Comparison of ENCODE assay signal across 14 cellular contexts in genomic region chr9:71756753-71757152, GRCh38. TPM values are rescaled to one million over a fixed set of nuclear protein-coding genes. Genes with fewer than 3 reads are reported as not detected.
DNase-seq lines count a peak whose midpoint lies in the region; ATAC-seq and TF ChIP-seq lines count a peak whose summit lies in the region.
"Had no signal": no experiment of that assay in that cellular context is flagged by ENCODE, and none has a peak within 500 bp of the region (broad histone marks: within the 10 kb centered on the region; RNA-seq: fewer than 3 reads in every experiment).

No MANE protein-coding gene starts in this region.

- no peak overlapping the region for H3K18ac ChIP-seq in H9 (ENCODE audit: insufficient read length, low read depth, low read length)

- POLR2A ChIA-PET in activated B cell treated with CpG ODN at 0.5 μM for 24 hours (lab: Charles Lee), result interaction anchor here (1.1 kb wide), 1 partner anchor 11 kb away, joined by 4 read pairs; no protein-coding TSS in a partner anchor

- H3K4me2 ChIP-seq in H9 (ENCODE audit: insufficient read depth, insufficient read length, low read length), result peak overlapping the region; percentile 83
- H3K4me2 ChIP-seq in smooth muscle cell, result peak overlapping the region; percentile 45
- H3K4me2 ChIP-seq: SK-N-SH had no signal

- H3K4me3 Mint-ChIP-seq in H9 (peak overlapping the region; percentile 55 to 60), activated B cell treated with CpG ODN at 0.5 μM for 24 hours (no peak overlapping the region)
- H3K4me3 Mint-ChIP-seq: stimulated activated naive CD8-positive, alpha-beta T cell treated with anti-CD3 and anti-CD28 coated beads, Interleukin-15, Interleukin-2, amounts not matched to agents 100 ng/mL and 50 ng/mL, for 24 hours had no signal

- no peak overlapping the region for H3K4ac ChIP-seq in H9 (ENCODE audit: low read depth, low read length)

- H3K27ac ChIP-seq in H9 (ENCODE audit: insufficient read length, low read depth, low read length) (no peak overlapping the region), smooth muscle cell (ENCODE audit: low read depth) (peak overlapping the region; percentile 67), WERI-Rb-1 (no peak overlapping the region)
- H3K27ac ChIP-seq: C4-2B had no signal

- H2AK5ac ChIP-seq in H9 (ENCODE audit: insufficient read length, low read length), result no peak overlapping the region

- no peak overlapping the region for H3K23ac ChIP-seq in H9 (ENCODE audit: insufficient read length, low read depth, low read length)

- H3K27me3 ChIP-seq in H9 (ENCODE audit: insufficient read depth, low read length), result no peaks in the 10 kb centered on the region
- H3K27me3 ChIP-seq in smooth muscle cell (ENCODE audit: low read depth), result no peaks in the 10 kb centered on the region
- H3K27me3 ChIP-seq in WERI-Rb-1 (ENCODE audit: insufficient read depth, low read depth, severe bottlenecking), result no peaks in the 10 kb centered on the region

- peak overlapping the region; percentile 46 to 90 (median 66); a peak in 5 of 7 replicates for H3K27ac Mint-ChIP-seq in H9
- H3K27ac Mint-ChIP-seq in activated B cell treated with CpG ODN at 0.5 μM for 24 hours, result peak overlapping the region; percentile 31

- no peak for TF ChIP-seq CTCF in H9 (conservative IDR thresholded peaks at IDR 0.05)
- no peak for TF ChIP-seq CTCF in activated B cell treated with CpG ODN at 0.5 μM for 24 hours (IDR thresholded peaks at IDR 0.05)
- TF ChIP-seq CTCF in smooth muscle cell (IDR thresholded peaks at IDR 0.05; ENCODE audit: borderline replicate concordance, insufficient read depth, poor library complexity, severe bottlenecking), result no peak
- TF ChIP-seq CTCF in WERI-Rb-1 (IDR thresholded peaks at IDR 0.05; ENCODE audit: low read depth, low read length), result no peak

- H2AFZ ChIP-seq in H9 (ENCODE audit: low read length) (no peak overlapping the region), smooth muscle cell (ENCODE audit: low read depth) (no peak overlapping the region)

- peaks cover 21% of the 10 kb centered on the region; the same call in 1 of the 2 replicates for H3K4me1 ChIP-seq in H9 (ENCODE audit: insufficient read depth, low read length)
- peaks cover 88% of the 10 kb centered on the region for H3K4me1 ChIP-seq in smooth muscle cell (ENCODE audit: low read depth)

- no peak overlapping the region for H4K8ac ChIP-seq in H9 (replicated peaks; ENCODE audit: insufficient read length, low read depth, low read length)

- no peak overlapping the region for H4K91ac ChIP-seq in H9 (ENCODE audit: insufficient read length, low read depth, low read length)

- H3K27me3 Mint-ChIP-seq in H9 (ENCODE audit: low read depth) (no peaks in the 10 kb centered on the region), activated B cell treated with CpG ODN at 0.5 μM for 24 hours (no peaks in the 10 kb centered on the region)
- H3K27me3 Mint-ChIP-seq: stimulated activated naive CD8-positive, alpha-beta T cell treated with anti-CD3 and anti-CD28 coated beads, Interleukin-15, Interleukin-2, amounts not matched to agents 100 ng/mL and 50 ng/mL, for 24 hours had no signal

- peaks cover 3% of the 10 kb centered on the region for H3K23me2 ChIP-seq in H9 (ENCODE audit: insufficient read length, low read depth, low read length, poor library complexity, severe bottlenecking)

- no peaks in the 10 kb centered on the region for H3K36me3 ChIP-seq in smooth muscle cell (ENCODE audit: low read depth)
- H3K36me3 ChIP-seq in WERI-Rb-1, result no peaks in the 10 kb centered on the region

- H3K56ac ChIP-seq in H9 (ENCODE audit: insufficient read length, low read depth, low read length), result no peak overlapping the region

- H3K9me3 Mint-ChIP-seq in H9 (no peaks in the 10 kb centered on the region; a peak in 1 of 5 replicates), activated B cell treated with CpG ODN at 0.5 μM for 24 hours (no peaks in the 10 kb centered on the region)
- H3K9me3 Mint-ChIP-seq: stimulated activated naive CD8-positive, alpha-beta T cell treated with anti-CD3 and anti-CD28 coated beads, Interleukin-15, Interleukin-2, amounts not matched to agents 100 ng/mL and 50 ng/mL, for 24 hours had no signal

- H2BK120ac ChIP-seq in H9 (ENCODE audit: low read depth, low read length, poor library complexity, severe bottlenecking), result no peak overlapping the region

- H3K79me2 ChIP-seq in H9 (ENCODE audit: insufficient read depth, low read length) (peaks cover 9% of the 10 kb centered on the region; the same call in 1 of the 2 replicates), smooth muscle cell (ENCODE audit: low read depth) (peaks cover 100% of the 10 kb centered on the region)

- H2BK12ac ChIP-seq in H9 (ENCODE audit: insufficient read length, low read depth, low read length), result no peak overlapping the region

- H3T11ph ChIP-seq in H9 (ENCODE audit: low read length), result no peak overlapping the region

- intact Hi-C loops in activated B cell treated with CpG ODN at 0.5 μM for 24 hours (cut with micrococcal nuclease), result no loop called here

- CTCF ChIA-PET in activated B cell treated with CpG ODN at 0.5 μM for 24 hours (lab: Charles Lee), result no interaction called here

- no peaks in the 10 kb centered on the region for H3K9me3 ChIP-seq in H9 (ENCODE audit: control insufficient read depth, low read depth, low read length)
- no peaks in the 10 kb centered on the region for H3K9me3 ChIP-seq in smooth muscle cell (replicated peaks; ENCODE audit: low read depth)
- H3K9me3 ChIP-seq in WERI-Rb-1 (ENCODE audit: severe bottlenecking), result no peaks in the 10 kb centered on the region
- H3K9me3 ChIP-seq: SK-N-SH had no signal

- H3F3A ChIP-seq in smooth muscle cell (ENCODE audit: low read depth), result no peaks in the 10 kb centered on the region

- peaks cover 0 to 4% (median 3%) of the 10 kb centered on the region in 3 experiments; a peak in 5 of 7 replicates for H3K36me3 Mint-ChIP-seq in H9 (ENCODE audit: insufficient read depth in 1 of 3, low read depth in 3 of 3)
- peaks cover 14% of the 10 kb centered on the region for H3K36me3 Mint-ChIP-seq in activated B cell treated with CpG ODN at 0.5 μM for 24 hours (ENCODE audit: low read depth)

- H3K9ac ChIP-seq in H9 (ENCODE audit: extremely low read depth, insufficient read length, low read length), result no peak overlapping the region
- no peak overlapping the region for H3K9ac ChIP-seq in smooth muscle cell (ENCODE audit: low read depth)
- H3K9ac ChIP-seq: SK-N-SH had no signal

- no peak overlapping the region for H4K5ac ChIP-seq in H9 (ENCODE audit: insufficient read length, low read depth, low read length)

- H3K14ac ChIP-seq in H9 (ENCODE audit: insufficient read depth, low read length), result no peak overlapping the region

- H4K20me1 ChIP-seq in H9 (ENCODE audit: control insufficient read depth, insufficient read depth, insufficient read length) (no peaks in the 10 kb centered on the region), smooth muscle cell (ENCODE audit: low read depth) (peaks cover 98% of the 10 kb centered on the region)

- H3K4me3 ChIP-seq in smooth muscle cell (no peak overlapping the region), WERI-Rb-1 (ENCODE audit: low read depth, low read length) (no peak overlapping the region)

- DNase-seq in H9 (no peak), activated B cell treated with CpG ODN at 0.5 μM for 24 hours (no peak), left lobe of liver (ENCODE audit: low spot score) (no peak), smooth muscle cell (lab: John Stamatoyannopoulos, UW; ENCODE audit: unreplicated experiment) (no peak), GDM1 (lab: John Stamatoyannopoulos, UW) (no peak), WERI-Rb-1 (no peak), epidermal melanocyte (ENCODE audit: insufficient read length, low spot score) (no peak)
- DNase-seq: activated naive CD4-positive, alpha-beta T cell treated with Interleukin-2 at 50 U/mL for 16 hours; KBM-7; NCI-H1105; occipital lobe; SK-N-SH had no signal

- H2BK20ac ChIP-seq in H9 (ENCODE audit: low read depth, low read length, poor library complexity, severe bottlenecking), result no peak overlapping the region

- peaks cover 2% of the 10 kb centered on the region for H3K79me1 ChIP-seq in H9 (ENCODE audit: insufficient read depth, low read depth, low read length, poor library complexity, severe bottlenecking)

- ATAC-seq in activated B cell treated with CpG ODN at 0.5 μM for 24 hours (ENCODE audit: low read depth) (no peak), left lobe of liver (peak; percentile 55)

- no peak overlapping the region for H2BK15ac ChIP-seq in H9 (ENCODE audit: low read depth, low read length)

- H3K4me1 Mint-ChIP-seq in H9 (peaks cover 85 to 89% of the 10 kb centered on the region in 2 experiments), activated B cell treated with CpG ODN at 0.5 μM for 24 hours (peaks cover 64% of the 10 kb centered on the region)

- WGBS in H9 (ENCODE audit: extremely low coverage, insufficient read length, low lambda C conversion rate), result no CpG with 5 or more reads among the region's 1 CpG
- 70% methylated on average over 1 of the region's 1 CpG for WGBS in smooth muscle cell (ENCODE audit: low lambda C conversion rate)

- no peak overlapping the region for H2BK5ac ChIP-seq in H9 (ENCODE audit: insufficient read length, low read length)

RNA-seq across cellular contexts. Expression of gene CEMIP2, which starts 11.6 kb away (rescaled TPM):
- 67.1 and 77.2 TPM in 2 replicates for total RNA-seq in H9 (2021)
- total RNA-seq in activated B cell treated with CpG ODN at 0.5 μM for 24 hours, result 21.3 and 25.5 TPM in 2 replicates
- 43.3 TPM for total RNA-seq in left lobe of liver
- 103 and 105 TPM in 2 replicates for total RNA-seq in smooth muscle cell
- polyA plus RNA-seq in smooth muscle cell, result 46.1 and 70.3 TPM in 2 replicates
